In the genomic region with DNA sequence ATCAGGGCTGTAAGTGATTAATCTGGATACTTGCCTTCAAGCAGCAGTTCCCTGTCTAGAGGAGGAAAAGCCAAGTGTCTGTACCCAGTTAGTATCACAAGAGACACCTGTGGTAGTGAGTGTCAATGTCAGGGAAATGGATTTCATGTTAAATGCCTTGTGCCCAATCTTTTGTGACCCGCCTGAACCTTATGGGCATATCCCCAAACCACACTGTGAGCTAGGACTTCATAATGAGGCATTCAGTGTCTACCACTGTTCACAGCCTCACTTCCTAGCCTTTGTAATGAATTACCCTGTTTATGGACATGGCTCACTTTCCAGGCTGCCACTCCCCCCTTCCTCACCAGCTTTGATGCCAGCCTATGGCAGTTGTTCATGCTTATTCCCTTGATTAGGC, we compare ENCODE assay signal across 2 cellular contexts.
TF ChIP-seq lines count a peak whose summit lies in the region.

No MANE protein-coding gene starts in this region.

TF ChIP-seq in SK-N-SH, 30 proteins besides CTCF, POLR2A, EP300 and RAD21:
- TF ChIP-seq ZBTB33 (IDR thresholded peaks at IDR 0.05; ENCODE audit: borderline replicate concordance, low read depth) (no peak), MXI1 (IDR thresholded peaks at IDR 0.05; ENCODE audit: low read depth, low read length) (no peak), NRF1 (IDR thresholded peaks at IDR 0.05; ENCODE audit: low read depth, low read length) (no peak), FOXM1 (IDR thresholded peaks at IDR 0.05; ENCODE audit: low read depth) (no peak), JUND (IDR thresholded peaks at IDR 0.05) (no peak), MAX (IDR thresholded peaks at IDR 0.05; ENCODE audit: low read depth) (no peak), YY1 (IDR thresholded peaks at IDR 0.05; ENCODE audit: low read depth) (no peak), GATA2 (CRISPR knock-in tag; IDR thresholded peaks at IDR 0.05) (no peak), EZH2phosphoT487 (IDR thresholded peaks at IDR 0.05; ENCODE audit: borderline replicate concordance, low read depth) (no peak)
- TF ChIP-seq, protein P1, sequence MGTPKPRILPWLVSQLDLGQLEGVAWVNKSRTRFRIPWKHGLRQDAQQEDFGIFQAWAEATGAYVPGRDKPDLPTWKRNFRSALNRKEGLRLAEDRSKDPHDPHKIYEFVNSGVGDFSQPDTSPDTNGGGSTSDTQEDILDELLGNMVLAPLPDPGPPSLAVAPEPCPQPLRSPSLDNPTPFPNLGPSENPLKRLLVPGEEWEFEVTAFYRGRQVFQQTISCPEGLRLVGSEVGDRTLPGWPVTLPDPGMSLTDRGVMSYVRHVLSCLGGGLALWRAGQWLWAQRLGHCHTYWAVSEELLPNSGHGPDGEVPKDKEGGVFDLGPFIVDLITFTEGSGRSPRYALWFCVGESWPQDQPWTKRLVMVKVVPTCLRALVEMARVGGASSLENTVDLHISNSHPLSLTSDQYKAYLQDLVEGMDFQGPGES (IDR thresholded peaks at IDR 0.05; ENCODE audit: low read depth, low read length): no peak
TF ChIP-seq in SK-N-SH: peak in this region for 0.

TF ChIP-seq in neural cell, 6 proteins besides CTCF, POLR2A, EP300 and RAD21:
- no peak for TF ChIP-seq SMC3 (conservative IDR thresholded peaks at IDR 0.05; ENCODE audit: poor library complexity)
- TF ChIP-seq MXI1 (conservative IDR thresholded peaks at IDR 0.05; ENCODE audit: poor library complexity, severe bottlenecking): no peak
- no peak for TF ChIP-seq EZH2 (IDR thresholded peaks at IDR 0.05; ENCODE audit: borderline replicate concordance, insufficient read depth, low read length, poor library complexity, severe bottlenecking)
- TF ChIP-seq, protein P2, sequence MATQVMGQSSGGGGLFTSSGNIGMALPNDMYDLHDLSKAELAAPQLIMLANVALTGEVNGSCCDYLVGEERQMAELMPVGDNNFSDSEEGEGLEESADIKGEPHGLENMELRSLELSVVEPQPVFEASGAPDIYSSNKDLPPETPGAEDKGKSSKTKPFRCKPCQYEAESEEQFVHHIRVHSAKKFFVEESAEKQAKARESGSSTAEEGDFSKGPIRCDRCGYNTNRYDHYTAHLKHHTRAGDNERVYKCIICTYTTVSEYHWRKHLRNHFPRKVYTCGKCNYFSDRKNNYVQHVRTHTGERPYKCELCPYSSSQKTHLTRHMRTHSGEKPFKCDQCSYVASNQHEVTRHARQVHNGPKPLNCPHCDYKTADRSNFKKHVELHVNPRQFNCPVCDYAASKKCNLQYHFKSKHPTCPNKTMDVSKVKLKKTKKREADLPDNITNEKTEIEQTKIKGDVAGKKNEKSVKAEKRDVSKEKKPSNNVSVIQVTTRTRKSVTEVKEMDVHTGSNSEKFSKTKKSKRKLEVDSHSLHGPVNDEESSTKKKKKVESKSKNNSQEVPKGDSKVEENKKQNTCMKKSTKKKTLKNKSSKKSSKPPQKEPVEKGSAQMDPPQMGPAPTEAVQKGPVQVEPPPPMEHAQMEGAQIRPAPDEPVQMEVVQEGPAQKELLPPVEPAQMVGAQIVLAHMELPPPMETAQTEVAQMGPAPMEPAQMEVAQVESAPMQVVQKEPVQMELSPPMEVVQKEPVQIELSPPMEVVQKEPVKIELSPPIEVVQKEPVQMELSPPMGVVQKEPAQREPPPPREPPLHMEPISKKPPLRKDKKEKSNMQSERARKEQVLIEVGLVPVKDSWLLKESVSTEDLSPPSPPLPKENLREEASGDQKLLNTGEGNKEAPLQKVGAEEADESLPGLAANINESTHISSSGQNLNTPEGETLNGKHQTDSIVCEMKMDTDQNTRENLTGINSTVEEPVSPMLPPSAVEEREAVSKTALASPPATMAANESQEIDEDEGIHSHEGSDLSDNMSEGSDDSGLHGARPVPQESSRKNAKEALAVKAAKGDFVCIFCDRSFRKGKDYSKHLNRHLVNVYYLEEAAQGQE (IDR thresholded peaks at IDR 0.05; ENCODE audit: borderline replicate concordance): no peak
- TF ChIP-seq TAF1 (IDR thresholded peaks at IDR 0.05; ENCODE audit: low read depth): no peak
- no peak for TF ChIP-seq POLR2AphosphoS5 (IDR thresholded peaks at IDR 0.05)
